Comparison of ENCODE assay signal across 9 cellular contexts in genomic region chr15:32641517-32642059, GRCh38. TPM values are rescaled to one million over a fixed set of nuclear protein-coding genes. Genes with fewer than 3 reads are reported as not detected.
DNase-seq lines count a peak whose midpoint lies in the region; ATAC-seq, FAIRE-seq and TF ChIP-seq lines count a peak whose summit lies in the region.
"Had no signal": no experiment of that assay in that cellular context is flagged by ENCODE, and none has a peak within 500 bp of the region (broad histone marks: within the 10 kb centered on the region; RNA-seq: fewer than 3 reads in every experiment).

A gene with protein sequence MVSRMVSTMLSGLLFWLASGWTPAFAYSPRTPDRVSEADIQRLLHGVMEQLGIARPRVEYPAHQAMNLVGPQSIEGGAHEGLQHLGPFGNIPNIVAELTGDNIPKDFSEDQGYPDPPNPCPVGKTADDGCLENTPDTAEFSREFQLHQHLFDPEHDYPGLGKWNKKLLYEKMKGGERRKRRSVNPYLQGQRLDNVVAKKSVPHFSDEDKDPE (plus strand): TSS chr15:32641710. CDS start chr15:32643593, 1,883 bp downstream.

- no peaks in the 10 kb centered on the region for H4K20me1 ChIP-seq in osteoblast (ENCODE audit: insufficient read depth, low read length)

- peak within 1 kb of the TSS; percentile 67 for H3K4me2 ChIP-seq in osteoblast (ENCODE audit: insufficient read depth, low read length)

- peaks cover 4% of the 10 kb centered on the region for H3K36me3 Mint-ChIP-seq in Calu3 (ENCODE audit: insufficient read depth, unreplicated experiment)

- H3K4me1 Mint-ChIP-seq in Calu3 (ENCODE audit: low read depth, unreplicated experiment) = no peaks in the 10 kb centered on the region

- H3K4me3 ChIP-seq in epithelial cell of proximal tubule (ENCODE audit: low read depth, low read length) (peak within 1 kb of the TSS; percentile 43), osteoblast (ENCODE audit: insufficient read depth, low read length) (peak within 1 kb of the TSS; percentile 65)

- CTCF ChIA-PET in Calu3 (lab: Charles Lee) = no interaction called here

- intact Hi-C loops in Calu3 (cut with micrococcal nuclease; ENCODE audit: unreplicated experiment) = no loop called here

- no peaks in the 10 kb centered on the region for H3K9me3 Mint-ChIP-seq in Calu3 (ENCODE audit: low read depth, unreplicated experiment)

- no peak for TF ChIP-seq CTCF in epithelial cell of proximal tubule (conservative IDR thresholded peaks at IDR 0.05; ENCODE audit: low read depth, low read length)
- no peak for TF ChIP-seq CTCF in osteoblast (IDR thresholded peaks at IDR 0.05; ENCODE audit: extremely low read depth, low read depth, low read length)
- no peak for TF ChIP-seq CTCF in Calu3 (IDR thresholded peaks at IDR 0.05; ENCODE audit: unreplicated experiment)

- BruUV-seq in Calu3 (replicated peaks; lab: Mats Ljungman, UMichigan) = no TSS peak

- no peaks in the 10 kb centered on the region for H3K9me3 ChIP-seq in osteoblast (ENCODE audit: low read depth, low read length)

- H3K27ac Mint-ChIP-seq in Calu3 (ENCODE audit: unreplicated experiment) = no peak within 1 kb of the TSS

- no peak for ATAC-seq in HG02970 (IDR thresholded peaks at IDR 0.05; ENCODE audit: low FRiP score, unreplicated experiment)
- ATAC-seq: activated CD4-positive, CD25-positive, alpha-beta regulatory T cell treated with anti-CD3 and anti-CD28 coated beads, Interleukin-2, amount 50 U/mL, for 24 hours had no signal

- H2AFZ ChIP-seq in osteoblast (ENCODE audit: low read length) = peak within 1 kb of the TSS; percentile 90

- H3K27me3 Mint-ChIP-seq in Calu3 (ENCODE audit: unreplicated experiment) = no peaks in the 10 kb centered on the region

- H3K36me3 ChIP-seq in osteoblast (ENCODE audit: insufficient read depth, low read length) = peaks cover 27% of the 10 kb centered on the region

- H3K4me3 Mint-ChIP-seq in Calu3 (ENCODE audit: low read depth, unreplicated experiment) = no peak within 1 kb of the TSS

- FAIRE-seq in GM12891 (lab: Jason Lieb, UNC) = no peak

- no peak for TF ChIP-seq POLR2A in GM12891 (IDR thresholded peaks at IDR 0.05; ENCODE audit: low read depth, low read length)

- H3K27me3 ChIP-seq in osteoblast (ENCODE audit: insufficient read depth, low read length) = no peaks in the 10 kb centered on the region

- no peaks in the 10 kb centered on the region for H3K4me1 ChIP-seq in osteoblast (ENCODE audit: insufficient read depth, low read length)

- peaks cover 3% of the 10 kb centered on the region for H3K79me2 ChIP-seq in osteoblast (ENCODE audit: insufficient read depth, low read length)

- DNase-seq in GM12891 (ENCODE audit: insufficient read length, low spot score) (no peak), NCI-H748 treated with DMSO at 0.1 percent for 48 hours (lab: John Stamatoyannopoulos, UW) (peak; percentile 41), epithelial cell of proximal tubule (ENCODE audit: low read depth) (no peak), osteoblast (ENCODE audit: insufficient read length, low spot score, missing footprints) (peak; percentile 50), Calu3 (no peak), GF-D8 (lab: John Stamatoyannopoulos, UW) (no peak), D341Med (ENCODE audit: low spot score) (no peak)

- no peak within 1 kb of the TSS for H3K27ac ChIP-seq in osteoblast (ENCODE audit: low read depth, low read length)

TF ChIP-seq in GM12891, 5 proteins besides CTCF, POLR2A, EP300 and RAD21:
- TF ChIP-seq SPI1 (IDR thresholded peaks at IDR 0.05; ENCODE audit: low read depth, low read length) (no peak), PAX5 (IDR thresholded peaks at IDR 0.05; ENCODE audit: insufficient read depth, low read length, severe bottlenecking) (no peak), TAF1 (IDR thresholded peaks at IDR 0.05; ENCODE audit: low read depth, low read length) (no peak), POU2F2 (IDR thresholded peaks at IDR 0.05; ENCODE audit: low read depth, low read length) (no peak), POLR2AphosphoS5 (IDR thresholded peaks at IDR 0.05; ENCODE audit: low read depth, low read length) (peak; percentile 44; the same call in 1 of the 2 replicates)

RNA-seq across cellular contexts. Expression of the gene that starts here (rescaled TPM):
- polyA plus RNA-seq in GM12891 (2012; ENCODE audit: low read depth, missing spikeins) = 0.76 TPM
- 4.9 and 18.4 TPM in 2 replicates for total RNA-seq in epithelial cell of proximal tubule
- 6.8 and 9.0 TPM in 2 replicates for total RNA-seq in osteoblast
- 1.9 TPM in 1 of 2 replicates, not detected in the other for total RNA-seq in Calu3 (2022)

Comparison
In these comparisons a context has a peak if more than half of its experiments do, and no peak if none do; other contexts are left out.
1. DNase-seq: peak in NCI-H748 treated with DMSO at 0.1 percent for 48 hours (single experiment) and osteoblast (single experiment); none in GM12891 (single experiment), epithelial cell of proximal tubule (single experiment), Calu3 (single experiment), GF-D8 (single experiment) and D341Med (single experiment).